ENCODE assay signal across 27 cellular contexts in the genomic region with DNA sequence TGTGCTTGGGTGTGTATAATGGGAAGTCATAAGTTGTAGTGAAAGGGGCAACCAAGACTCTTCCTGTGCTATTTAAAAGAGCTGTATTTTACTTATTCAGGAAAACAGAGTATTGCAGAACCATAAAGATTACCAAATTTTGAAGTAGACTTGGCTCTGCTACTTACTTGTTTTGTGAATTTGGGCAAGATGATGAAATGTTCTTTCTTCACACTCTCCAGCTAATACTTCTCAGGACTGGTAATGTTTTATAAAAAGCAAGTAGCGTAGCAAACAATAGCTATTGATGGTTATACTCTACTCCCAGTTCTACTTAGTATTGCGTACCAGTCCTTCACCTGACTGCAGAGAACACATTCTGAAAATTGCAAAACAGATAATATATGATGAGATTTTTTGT.
"Had no signal": no experiment of that assay in that cellular context is flagged by ENCODE, and none has a peak within 500 bp of the region (broad histone marks: within the 10 kb centered on the region; RNA-seq: fewer than 3 reads in every experiment).

No MANE protein-coding gene starts in this region.

- H3K4me3 Mint-ChIP-seq: activated CD4-positive, alpha-beta T cell treated with anti-CD3 and anti-CD28 coated beads, Interleukin-2, amount 10 ng/mL, durations not matched to agents 7 days and 5 days; activated CD8-positive, alpha-beta memory T cell treated with anti-CD3 and anti-CD28 coated beads, Interleukin-2, amount 10 ng/mL, durations not matched to agents 7 days and 5 days; activated CD8-positive, alpha-beta T cell treated with anti-CD3 and anti-CD28 coated beads for 36 hours; activated naive CD4-positive, alpha-beta T cell treated with anti-CD3 and anti-CD28 coated beads, Interleukin-2, amount 50 U/mL, for 24 hours; activated T-helper 1 cell treated with anti-CD3 and anti-CD28 coated beads, Interleukin-12 subunit alpha, Interleukin-12 subunit beta, Interleukin-2, Interleukin-4 antibody, amounts not matched to agents 30 ng/mL and 10 ng/mL and 1 ng/mL, durations not matched to agents 14 hours and 24 hours and 36 hours; effector memory CD8-positive, alpha-beta T cell; immature natural killer cell; nephron had no signal

- H3K27ac Mint-ChIP-seq: activated CD4-positive, alpha-beta T cell treated with anti-CD3 and anti-CD28 coated beads, Interleukin-2, amount 10 ng/mL, durations not matched to agents 7 days and 5 days; activated CD8-positive, alpha-beta memory T cell treated with anti-CD3 and anti-CD28 coated beads, Interleukin-2, amount 10 ng/mL, durations not matched to agents 7 days and 5 days; activated CD8-positive, alpha-beta T cell treated with anti-CD3 and anti-CD28 coated beads for 36 hours; activated T-helper 1 cell treated with anti-CD3 and anti-CD28 coated beads, Interleukin-12 subunit alpha, Interleukin-12 subunit beta, Interleukin-2, Interleukin-4 antibody, amounts not matched to agents 30 ng/mL and 10 ng/mL and 1 ng/mL, durations not matched to agents 14 hours and 24 hours and 36 hours; nephron had no signal

- H3K36me3 ChIP-seq: breast epithelium, colonic mucosa, right lobe of liver, vagina, WERI-Rb-1 had no signal

- DNase-seq: activated CD4-positive, alpha-beta T cell treated with anti-CD3 and anti-CD28 coated beads, Interleukin-2, amount 10 ng/mL, durations not matched to agents 7 days and 5 days; activated CD4-positive, CD25-positive, alpha-beta regulatory T cell treated with anti-CD3 and anti-CD28 coated beads, Interleukin-2, amount 50 U/mL, for 72 hours; activated CD8-positive, alpha-beta memory T cell treated with anti-CD3 and anti-CD28 coated beads, Interleukin-2, amount 10 ng/mL, durations not matched to agents 7 days and 5 days; activated CD8-positive, alpha-beta T cell treated with anti-CD3 and anti-CD28 coated beads for 36 hours; activated gamma-delta T cell treated with Interleukin-2 at 50 U/mL for 16 hours; colonic mucosa; dorsolateral prefrontal cortex; effector memory CD8-positive, alpha-beta T cell; immature natural killer cell; kidney glomerular epithelial cell; mesenchymal stem cell; right lobe of liver; stimulated activated CD4-positive, alpha-beta T cell treated with anti-CD3 and anti-CD28 coated beads, Interleukin-15, amount 100 ng/mL, for 24 hours; stimulated activated naive CD4-positive, alpha-beta T cell; testis; trophoblast cell; WERI-Rb-1 had no signal

- H3K4me1 Mint-ChIP-seq: activated CD4-positive, alpha-beta T cell treated with anti-CD3 and anti-CD28 coated beads, Interleukin-2, amount 10 ng/mL, durations not matched to agents 7 days and 5 days; activated CD8-positive, alpha-beta memory T cell treated with anti-CD3 and anti-CD28 coated beads, Interleukin-2, amount 10 ng/mL, durations not matched to agents 7 days and 5 days had no signal

- H3K9me3 ChIP-seq: breast epithelium, colonic mucosa, right lobe of liver, testis, vagina had no signal

- ATAC-seq: activated CD8-positive, alpha-beta memory T cell treated with anti-CD3 and anti-CD28 coated beads, Interleukin-2, amount 10 ng/mL, durations not matched to agents 7 days and 5 days; activated CD8-positive, alpha-beta T cell treated with anti-CD3 and anti-CD28 coated beads for 36 hours; effector memory CD8-positive, alpha-beta T cell; esophagus mucosa; right lobe of liver had no signal

- H3K4me2 ChIP-seq: smooth muscle cell had no signal

- H3K79me2 ChIP-seq: parathyroid adenoma had no signal

- H3K27ac ChIP-seq: breast epithelium, colonic mucosa, dorsolateral prefrontal cortex, parathyroid adenoma, right lobe of liver, testis, vagina, WERI-Rb-1 had no signal

- FAIRE-seq: endothelial cell of umbilical vein, TTC549 had no signal

- H3K4me1 ChIP-seq: breast epithelium, colonic mucosa, parathyroid adenoma, right lobe of liver, testis, vagina had no signal

- H3K9ac ChIP-seq: parathyroid adenoma had no signal

- H3K4me3 ChIP-seq: breast epithelium, colonic mucosa, dorsolateral prefrontal cortex, right lobe of liver, smooth muscle cell, testis, vagina had no signal

- H2AFZ ChIP-seq: parathyroid adenoma had no signal

- H3K27me3 ChIP-seq: breast epithelium, colonic mucosa, dorsolateral prefrontal cortex, right lobe of liver, testis, vagina had no signal

- H3K9me3 Mint-ChIP-seq: activated CD4-positive, alpha-beta T cell treated with anti-CD3 and anti-CD28 coated beads, Interleukin-2, amount 10 ng/mL, durations not matched to agents 7 days and 5 days; activated CD8-positive, alpha-beta T cell treated with anti-CD3 and anti-CD28 coated beads for 36 hours; activated naive CD4-positive, alpha-beta T cell treated with anti-CD3 and anti-CD28 coated beads, Interleukin-2, amount 50 U/mL, for 24 hours; activated T-helper 1 cell treated with anti-CD3 and anti-CD28 coated beads, Interleukin-12 subunit alpha, Interleukin-12 subunit beta, Interleukin-2, Interleukin-4 antibody, amounts not matched to agents 30 ng/mL and 10 ng/mL and 1 ng/mL, durations not matched to agents 14 hours and 24 hours and 36 hours; effector memory CD8-positive, alpha-beta T cell; immature natural killer cell had no signal

- H3K27me3 Mint-ChIP-seq: activated CD4-positive, alpha-beta T cell treated with anti-CD3 and anti-CD28 coated beads, Interleukin-2, amount 10 ng/mL, durations not matched to agents 7 days and 5 days; activated CD8-positive, alpha-beta memory T cell treated with anti-CD3 and anti-CD28 coated beads, Interleukin-2, amount 10 ng/mL, durations not matched to agents 7 days and 5 days; activated CD8-positive, alpha-beta T cell treated with anti-CD3 and anti-CD28 coated beads for 36 hours; activated naive CD4-positive, alpha-beta T cell treated with anti-CD3 and anti-CD28 coated beads, Interleukin-2, amount 50 U/mL, for 24 hours; effector memory CD8-positive, alpha-beta T cell had no signal
